ENCODE assay signal across 7 cellular contexts in genomic region chr7:17440022-17440784, GRCh38.
DNase-seq lines count a peak whose midpoint lies in the region; ATAC-seq, FAIRE-seq and TF ChIP-seq lines count a peak whose summit lies in the region.
"Not testable (repeated sequence)": the region's sequence is repeated elsewhere in the genome, so short reads cannot be mapped to it uniquely, and the experiment has no call there.

No MANE protein-coding gene starts in this region.

- H3K79me2 ChIP-seq in GM23338 (replicated peaks; ENCODE audit: insufficient read depth) = not testable (repeated sequence)

- intact Hi-C loops in left colon (cut with DNase I, micrococcal nuclease) = not testable (repeated sequence)

- H3K36me3 ChIP-seq in GM23338 (ENCODE audit: insufficient read depth); HUES64 (ENCODE audit: insufficient read depth, low read length); endodermal cell (ENCODE audit: control insufficient read depth, insufficient read depth, low read length); small intestine (ENCODE audit: control insufficient read depth in 2 of 2, insufficient read depth in 2 of 2, low read length in 2 of 2): not testable (repeated sequence)

- not testable (repeated sequence) for H3K4me1 ChIP-seq in GM23338 (ENCODE audit: insufficient read depth); HUES64 (ENCODE audit: insufficient read depth, low read length); endodermal cell (ENCODE audit: control insufficient read depth, insufficient read depth, low read length); small intestine (ENCODE audit: control insufficient read depth in 2 of 2, insufficient read depth in 1 of 2, low read depth in 1 of 2, low read length in 1 of 2)

- H3K36me3 Mint-ChIP-seq in GM23338 (ENCODE audit: low read depth) = peaks cover 34% of the 10 kb centered on the region
- H3K36me3 Mint-ChIP-seq in activated T-helper 17 cell treated with anti-CD3 and anti-CD28 coated beads, Interleukin-2, amount 50 U/mL, for 72 hours (ENCODE audit: low read depth); endodermal cell (ENCODE audit: low read depth): not testable (repeated sequence)

- not testable (repeated sequence) for H3K9ac ChIP-seq in HUES64 (ENCODE audit: low read depth, low read length); endodermal cell (ENCODE audit: extremely low read depth, low read length, poor library complexity, severe bottlenecking)

- not testable (repeated sequence) for H3K27me3 Mint-ChIP-seq in GM23338 (ENCODE audit: insufficient read depth, low read depth, poor library complexity); activated T-helper 17 cell treated with anti-CD3 and anti-CD28 coated beads, Interleukin-2, amount 50 U/mL, for 72 hours; endodermal cell (ENCODE audit: insufficient read depth)

- H3K27ac Mint-ChIP-seq in GM23338 = peak overlapping the region; percentile 50; the same call in 1 of the 2 replicates
- peak overlapping the region; percentile 55 for H3K27ac Mint-ChIP-seq in activated T-helper 17 cell treated with anti-CD3 and anti-CD28 coated beads, Interleukin-2, amount 50 U/mL, for 72 hours
- not testable (repeated sequence) for H3K27ac Mint-ChIP-seq in endodermal cell

- 57% methylated on average over 3 of the region's 3 CpGs for WGBS in HUES64
- 63 to 94% methylated on average over 2 to 3 of the region's 3 CpGs for WGBS in endodermal cell (ENCODE audit: insufficient coverage in 1 of 2, insufficient read length in 1 of 2), 2 experiments
- WGBS in small intestine, 3 donors = 76 to 91% (median 77%) methylated on average over 3 of the region's 3 CpGs

- not testable (repeated sequence) for H3K4me2 ChIP-seq in GM23338

- not testable (repeated sequence) for TF ChIP-seq CTCF in GM23338 (conservative IDR thresholded peaks at IDR 0.05; ENCODE audit: low read depth in 2 of 2); endodermal cell (conservative IDR thresholded peaks at IDR 0.05)

- not testable (repeated sequence) for H3K9me2 ChIP-seq in GM23338 (ENCODE audit: insufficient read depth)

- H3K4me3 Mint-ChIP-seq in GM23338, endodermal cell: not testable (repeated sequence)
- peak overlapping the region; percentile 21 for H3K4me3 Mint-ChIP-seq in activated T-helper 17 cell treated with anti-CD3 and anti-CD28 coated beads, Interleukin-2, amount 50 U/mL, for 72 hours

- not testable (repeated sequence) for H4K20me1 ChIP-seq in GM23338 (replicated peaks; ENCODE audit: insufficient read depth)

- FAIRE-seq in small intestine (lab: Jason Lieb, UNC) = not testable (repeated sequence)

- not testable (repeated sequence) for H2AFZ ChIP-seq in GM23338

- DNase-seq in GM23338 (ENCODE audit: low spot score) = peak; percentile 55
- peak; percentile 73 for DNase-seq in endodermal cell
- peak; percentile 9 for DNase-seq in iPS DF 4.7 (ENCODE audit: extremely low read depth, low spot score)
- not testable (repeated sequence) for DNase-seq in left colon
- peak; percentile 66 for DNase-seq in small intestine

- not testable (repeated sequence) for H3F3A ChIP-seq in GM23338 (replicated peaks; ENCODE audit: low read depth)

- ATAC-seq in GM23338 (peak; percentile 79), left colon (peak; percentile 38)
- not testable (repeated sequence) for ATAC-seq in activated T-helper 17 cell treated with anti-CD3 and anti-CD28 coated beads, Interleukin-2, amount 50 U/mL, for 72 hours (replicated peaks)

- H3K9me3 ChIP-seq in HUES64 (ENCODE audit: insufficient read depth, low read depth, low read length); endodermal cell (ENCODE audit: control insufficient read depth, low read length); small intestine (ENCODE audit: control insufficient read depth, low read depth): not testable (repeated sequence)

- not testable (repeated sequence) for H3K4me3 ChIP-seq in GM23338; HUES64 (ENCODE audit: low read length); endodermal cell (ENCODE audit: low read length); small intestine (ENCODE audit: low read depth in 1 of 2, low read length in 2 of 2)

- peaks cover 28% of the 10 kb centered on the region for H3K9me3 Mint-ChIP-seq in GM23338
- not testable (repeated sequence) for H3K9me3 Mint-ChIP-seq in activated T-helper 17 cell treated with anti-CD3 and anti-CD28 coated beads, Interleukin-2, amount 50 U/mL, for 72 hours
- H3K9me3 Mint-ChIP-seq in endodermal cell = peaks cover 18% of the 10 kb centered on the region

- H3K4me1 Mint-ChIP-seq in GM23338 = peaks cover 27% of the 10 kb centered on the region
- peaks cover 11% of the 10 kb centered on the region for H3K4me1 Mint-ChIP-seq in activated T-helper 17 cell treated with anti-CD3 and anti-CD28 coated beads, Interleukin-2, amount 50 U/mL, for 72 hours
- H3K4me1 Mint-ChIP-seq in endodermal cell = not testable (repeated sequence)

- H3K27ac ChIP-seq in GM23338 (ENCODE audit: low read depth) = peak overlapping the region; percentile 65
- H3K27ac ChIP-seq in HUES64 (ENCODE audit: low read depth, low read length) = peak overlapping the region; percentile 90; the same call in 1 of the 2 replicates
- not testable (repeated sequence) for H3K27ac ChIP-seq in endodermal cell (ENCODE audit: low read depth, low read length)
- H3K27ac ChIP-seq in small intestine (ENCODE audit: low read depth in 1 of 2, low read length in 1 of 2) = peak overlapping the region in 1 of 2 donors; percentile 30

- H3K27me3 ChIP-seq in GM23338 (ENCODE audit: insufficient read depth); HUES64 (ENCODE audit: insufficient read depth, low read length); endodermal cell (ENCODE audit: control insufficient read depth, insufficient read depth, low read length, poor library complexity, severe bottlenecking); small intestine (ENCODE audit: control insufficient read depth in 2 of 2, insufficient read depth in 2 of 2, low read length in 2 of 2): not testable (repeated sequence)

TF ChIP-seq in GM23338, 12 proteins besides CTCF, POLR2A, EP300 and RAD21 (continues in another document):
- 0 out of 2 replicates have a peak, but pooled peaks have one; percentile 16 for TF ChIP-seq NANOG (IDR thresholded peaks at IDR 0.05; ENCODE audit: borderline replicate concordance)
